In the genomic region with DNA sequence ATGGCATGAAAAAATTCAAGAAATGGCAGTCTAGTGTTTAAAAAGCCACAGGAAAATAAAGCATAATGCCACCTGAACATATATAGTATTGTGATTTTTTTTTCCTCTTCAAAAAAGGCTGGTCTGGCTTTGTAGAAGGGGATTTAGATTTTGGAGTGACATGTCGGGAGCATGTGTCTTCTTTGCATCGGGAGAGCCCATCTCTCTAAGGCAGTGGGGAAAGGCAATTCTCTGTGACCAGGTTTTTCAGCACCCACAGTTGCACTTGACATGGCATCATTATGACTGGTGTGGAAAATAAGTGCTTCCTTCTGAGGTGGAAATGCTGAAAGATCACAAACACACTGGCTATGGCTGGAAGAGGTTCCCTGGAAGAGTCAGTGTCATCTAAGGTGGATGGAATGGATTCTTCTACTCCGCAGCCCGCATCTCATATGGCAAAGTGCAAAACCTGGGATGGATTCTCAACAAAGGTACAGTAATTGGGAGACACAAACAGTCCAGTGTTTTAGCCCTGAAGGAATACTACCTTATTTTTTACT, we compare ENCODE assay signal across 8 cellular contexts.
A peak's percentile ranks its signal among the peaks of the same experiment; 100 is the strongest.
DNase-seq lines count a peak whose midpoint lies in the region; FAIRE-seq and TF ChIP-seq lines count a peak whose summit lies in the region.

No MANE protein-coding gene starts in this region.

- intact Hi-C loops in sigmoid colon (cut with DNase I): no loop called here
- intact Hi-C loops in spleen (cut with DNase I; ENCODE audit: low total_unique reads): no loop called here

- H3K4me3 ChIP-seq in iPS DF 6.9 (ENCODE audit: low read length): no peak overlapping the region
- H3K4me3 ChIP-seq in sigmoid colon: peak overlapping the region in 3 of 4 donors; percentile 27 to 43 (median 37)
- peak overlapping the region in 3 of 8 donors; percentile 1 to 27 (median 6) for H3K4me3 ChIP-seq in spleen

- TF ChIP-seq EP300 in sigmoid colon (IDR thresholded peaks at IDR 0.05): no peak

- no peak overlapping the region for H3K27ac ChIP-seq in iPS DF 6.9 (ENCODE audit: low read length)
- H3K27ac ChIP-seq in sigmoid colon: peak overlapping the region; percentile 64 to 87 (median 75)
- H3K27ac ChIP-seq in spleen: no peak overlapping the region

- peak; percentile 90 for FAIRE-seq in G401.6 (lab: Jason Lieb, UNC)

- no CpG with 5 or more reads among the region's 4 CpGs for WGBS in iPS DF 6.9 (ENCODE audit: insufficient coverage, insufficient read length)
- WGBS in sigmoid colon, 2 donors: 1 to 3% methylated on average over 4 of the region's 4 CpGs
- 0 to 1% (median 1%) methylated on average over 4 of the region's 4 CpGs for WGBS in spleen, 5 donors

- H3K27me3 ChIP-seq in iPS DF 6.9 (ENCODE audit: control insufficient read depth, insufficient read depth, low read length) (peaks cover under 1% of the 10 kb centered on the region; the same call in 1 of the 2 replicates), sigmoid colon (no peaks in the 10 kb centered on the region), spleen (replicated peaks in 1 of 7) (peaks cover 0 to 97% (median 23%) of the 10 kb centered on the region in 7 donors)

- TF ChIP-seq POLR2A in sigmoid colon (IDR thresholded peaks at IDR 0.05) (no peak), spleen (IDR thresholded peaks at IDR 0.05) (no peak)

- H3K4me1 ChIP-seq in iPS DF 6.9 (ENCODE audit: control insufficient read depth, insufficient read depth, low read length): peaks cover 5% of the 10 kb centered on the region
- H3K4me1 ChIP-seq in sigmoid colon: peaks cover 0 to 42% (median 32%) of the 10 kb centered on the region in 4 donors
- peaks cover 5 to 39% (median 21%) of the 10 kb centered on the region in 6 donors for H3K4me1 ChIP-seq in spleen

- TF ChIP-seq CTCF in sigmoid colon (IDR thresholded peaks at IDR 0.05) (no peak), spleen (IDR thresholded peaks at IDR 0.05 in 8 of 11, conservative IDR thresholded peaks at IDR 0.05 in 3 of 11) (no peak)

- H3K36me3 ChIP-seq in iPS DF 6.9 (ENCODE audit: control insufficient read depth, insufficient read depth, low read length): no peaks in the 10 kb centered on the region
- no peaks in the 10 kb centered on the region for H3K36me3 ChIP-seq in sigmoid colon
- H3K36me3 ChIP-seq in spleen: no peaks in the 10 kb centered on the region

- no peaks in the 10 kb centered on the region for H3K9me3 ChIP-seq in iPS DF 6.9 (ENCODE audit: control insufficient read depth, insufficient read depth, low read length)
- no peaks in the 10 kb centered on the region for H3K9me3 ChIP-seq in sigmoid colon
- H3K9me3 ChIP-seq in spleen: no peaks in the 10 kb centered on the region

- peak; percentile 42 for DNase-seq in NCI-H2171 (lab: John Stamatoyannopoulos, UW)
- DNase-seq in brain pericyte (ENCODE audit: low read depth, low spot score): peak; percentile 58
- DNase-seq in iPS DF 6.9 (ENCODE audit: low read depth, low spot score): peak; percentile 78
- DNase-seq in sigmoid colon: peak; percentile 61
- no peak for DNase-seq in activated CD8-positive, alpha-beta memory T cell treated with anti-CD3 and anti-CD28 coated beads, Interleukin-2, amount 50 U/mL, for 4 hours
- DNase-seq in spleen: no peak
- no peak for DNase-seq in activated CD8-positive, alpha-beta memory T cell treated with anti-CD3 and anti-CD28 coated beads, Interleukin-2, amount 50 U/mL, for 48 hours

Comparison
In these comparisons a context has a peak if more than half of its experiments do, and no peak if none do; other contexts are left out.
1. DNase-seq: peak in NCI-H2171 (single experiment), brain pericyte (single experiment), iPS DF 6.9 (single experiment) and sigmoid colon (single experiment); none in activated CD8-positive, alpha-beta memory T cell treated with anti-CD3 and anti-CD28 coated beads, Interleukin-2, amount 50 U/mL, for 4 hours (single experiment), spleen (single experiment) and activated CD8-positive, alpha-beta memory T cell treated with anti-CD3 and anti-CD28 coated beads, Interleukin-2, amount 50 U/mL, for 48 hours (single experiment).
2. H3K27ac ChIP-seq: peak in sigmoid colon (4 of 4); none in iPS DF 6.9 (single experiment) and spleen (0 of 8).